In genomic region chr3:139329364-139329850, GRCh38 we compare ENCODE assay signal across 8 cellular contexts. TPM values are rescaled to one million over a fixed set of nuclear protein-coding genes. Genes with fewer than 3 reads are reported as not detected.
DNase-seq lines count a peak whose midpoint lies in the region; ATAC-seq, FAIRE-seq and TF ChIP-seq lines count a peak whose summit lies in the region.

No MANE protein-coding gene starts in this region.

- intact Hi-C loops in Calu3 (cut with micrococcal nuclease; ENCODE audit: unreplicated experiment) = loop anchor here (1.0 to 2.0 kb wide), 4 partner anchors 37 to 393 kb away; no protein-coding TSS in a partner anchor

- no peak overlapping the region for H2BK15ac ChIP-seq in H1 (ENCODE audit: low read length)

- no peak overlapping the region for H3K9ac ChIP-seq in H1 (replicated peaks in 1 of 4; ENCODE audit: extremely low read depth in 1 of 4, low read depth in 3 of 4, low read length in 3 of 4)

- H3K23ac ChIP-seq in H1 (ENCODE audit: insufficient read length) = no peak overlapping the region

- no peak overlapping the region for H3K27ac Mint-ChIP-seq in Calu3 (ENCODE audit: unreplicated experiment)

- TF ChIP-seq EP300 in H1 (IDR thresholded peaks at IDR 0.05; ENCODE audit: borderline replicate concordance in 1 of 2, low read depth in 2 of 2, low read length in 2 of 2) = no peak

- H3K27ac ChIP-seq in HL-60 (replicated peaks) = no peak overlapping the region
- H3K27ac ChIP-seq in H1 (ENCODE audit: low read depth, low read length) = no peak overlapping the region

- peak; percentile 96 for ATAC-seq in GM21360 (IDR thresholded peaks at IDR 0.05; ENCODE audit: unreplicated experiment)

- no peaks in the 10 kb centered on the region for H3K79me2 ChIP-seq in H1 (ENCODE audit: control insufficient read depth in 1 of 2, insufficient read depth in 2 of 2, low read length in 2 of 2)

- no peak overlapping the region for H2BK20ac ChIP-seq in H1 (ENCODE audit: low read length)

- H3K4me2 ChIP-seq in H1 (ENCODE audit: insufficient read depth in 1 of 2, low read depth in 2 of 2, low read length in 2 of 2) = peak overlapping the region; percentile 33 to 64

- no peak overlapping the region for H3K4ac ChIP-seq in H1 (replicated peaks; ENCODE audit: insufficient read length, low read depth, low read length)

- H3K36me3 Mint-ChIP-seq in Calu3 (ENCODE audit: insufficient read depth, unreplicated experiment) = no peaks in the 10 kb centered on the region

- no peaks in the 10 kb centered on the region for H3K9me3 Mint-ChIP-seq in Calu3 (ENCODE audit: low read depth, unreplicated experiment)

- H2BK5ac ChIP-seq in H1 (ENCODE audit: low read depth, low read length) = no peak overlapping the region

- no peak overlapping the region for H4K5ac ChIP-seq in H1 (ENCODE audit: insufficient read length, low read depth, low read length)

- no peaks in the 10 kb centered on the region for H3K4me1 Mint-ChIP-seq in Calu3 (ENCODE audit: low read depth, unreplicated experiment)

- H4K91ac ChIP-seq in H1 (replicated peaks; ENCODE audit: insufficient read length, low read length) = no peak overlapping the region

- peaks cover 47% of the 10 kb centered on the region for H3K27me3 Mint-ChIP-seq in Calu3 (ENCODE audit: unreplicated experiment)

- no peak overlapping the region for H3K4me3 ChIP-seq in HL-60 (replicated peaks; ENCODE audit: insufficient read depth, low read length)
- H3K4me3 ChIP-seq in H1 (ENCODE audit: extremely low read depth in 1 of 4, insufficient read depth in 2 of 4, low read depth in 3 of 4, low read length in 4 of 4) = peak overlapping the region in 2 of 4 experiments; percentile 14 to 45; a peak in 2 of 8 replicates

- no TSS peak for BruUV-seq in Calu3 (replicated peaks; lab: Mats Ljungman, UMichigan)

- peak; percentile 100 for TF ChIP-seq CTCF in Calu3 (IDR thresholded peaks at IDR 0.05; ENCODE audit: unreplicated experiment)
- TF ChIP-seq CTCF in HL-60 (IDR thresholded peaks at IDR 0.05; ENCODE audit: insufficient read depth, low read length) = peak; percentile 86
- TF ChIP-seq CTCF in H1 (IDR thresholded peaks at IDR 0.05; ENCODE audit: control extremely low read depth in 1 of 3, insufficient read depth in 1 of 3, low read depth in 1 of 3, low read length in 3 of 3) = peak; percentile 99 to 100 (median 99)

- 0 out of 2 replicates have a peak overlapping the region, but pooled peaks have one; percentile 34 for H3K18ac ChIP-seq in H1 (ENCODE audit: extremely low read depth, low read length)

- no peak overlapping the region for H3K14ac ChIP-seq in H1 (ENCODE audit: insufficient read length)

- DNase-seq in Calu3 = peak; percentile 99
- peak; percentile 68 to 87 for DNase-seq in HL-60 (ENCODE audit: low read depth in 1 of 2, low spot score in 1 of 2)
- DNase-seq in NOMO-1 (lab: John Stamatoyannopoulos, UW; ENCODE audit: unreplicated experiment in 2 of 2) = peak; percentile 85 to 90
- DNase-seq in activated CD8-positive, alpha-beta memory T cell treated with anti-CD3 and anti-CD28 coated beads for 24 hours = peak; percentile 97
- DNase-seq in H1 (ENCODE audit: low read depth in 1 of 2, low spot score in 2 of 2) = peak; percentile 57 to 99
- peak; percentile 88 for DNase-seq in midbrain (lab: John Stamatoyannopoulos, UW)
- DNase-seq in stimulated activated CD8-positive, alpha-beta memory T cell treated with anti-CD3 and anti-CD28 coated beads, Interleukin-4, amount 100 ng/mL, for 24 hours (ENCODE audit: low read depth) = peak; percentile 84

- H3K36me3 ChIP-seq in H1 (ENCODE audit: control insufficient read depth in 2 of 4, insufficient read depth in 4 of 4, low read length in 3 of 4) = no peaks in the 10 kb centered on the region

- 14% methylated on average over 25 of the region's 25 CpGs; no CpG with 5 or more reads in 1 of the 2 experiments for WGBS in H1 (ENCODE audit: extremely low coverage in 1 of 2, insufficient coverage in 1 of 2, insufficient read length in 1 of 2, insufficient replicate concordance in 2 of 2, low coverage in 1 of 2, low lambda C conversion rate in 2 of 2, missing lambda C conversion rate in 1 of 2), 2 experiments

- H2AFZ ChIP-seq in H1 (ENCODE audit: low read length) = peak overlapping the region; percentile 97

- H3K79me1 ChIP-seq in H1 (ENCODE audit: low read depth, low read length) = no peaks in the 10 kb centered on the region

- peak overlapping the region; percentile 12 for H3K4me3 Mint-ChIP-seq in Calu3 (ENCODE audit: low read depth, unreplicated experiment)

- no peak for TF ChIP-seq POLR2A in H1 (IDR thresholded peaks at IDR 0.05; ENCODE audit: control extremely low read depth in 1 of 2, low read depth in 2 of 2, low read length in 2 of 2)

- no peaks in the 10 kb centered on the region for H3K4me1 ChIP-seq in H1 (replicated peaks in 1 of 4; ENCODE audit: control insufficient read depth in 3 of 4, insufficient read depth in 4 of 4, low read length in 3 of 4)

- H2AK5ac ChIP-seq in H1 (ENCODE audit: low read depth, low read length) = no peak overlapping the region

- no peak overlapping the region for H4K8ac ChIP-seq in H1 (ENCODE audit: extremely low read depth, insufficient read depth, low read length)

- H4K20me1 ChIP-seq in H1 (replicated peaks in 1 of 2; ENCODE audit: control insufficient read depth in 1 of 2, insufficient read depth in 2 of 2, low read length in 2 of 2) = no peaks in the 10 kb centered on the region

- H2BK12ac ChIP-seq in H1 (ENCODE audit: low read depth, low read length) = no peak overlapping the region; the same call in 1 of the 2 replicates

- CTCF ChIA-PET in Calu3 (lab: Charles Lee) (interaction anchor here (0.6 to 2.5 kb wide), 21 partner anchors 11 to 735 kb away, joined by 3 to 74 read pairs (median 5); partner anchors contain the start of genes CEP70 and MRPS22), H1 (lab: Charles Lee; ENCODE audit: partially characterized antibody) (interaction anchor here (0.6 to 4.7 kb wide), 22 partner anchors 9 to 400 kb away, joined by 3 to 58 read pairs (median 4); no protein-coding TSS in a partner anchor)

- POLR2A ChIA-PET in H1 (lab: Charles Lee; ENCODE audit: partially characterized antibody) = interaction anchor here (0.6 kb wide), 1 partner anchor 15 kb away, joined by 3 read pairs; the partner anchor contains the start of gene MRPS22

- FAIRE-seq in H1 (lab: Jason Lieb, UNC) = no peak

- no peaks in the 10 kb centered on the region for H3K9me3 ChIP-seq in H1 (ENCODE audit: insufficient read depth in 2 of 2, low read depth in 1 of 2, low read length in 1 of 2)

- no peaks in the 10 kb centered on the region for H3K23me2 ChIP-seq in H1 (ENCODE audit: low read depth, low read length)

- peak; percentile 97 to 99 for TF ChIP-seq RAD21 in H1 (IDR thresholded peaks at IDR 0.05 in 1 of 2, conservative IDR thresholded peaks at IDR 0.05 in 1 of 2; ENCODE audit: low read depth in 2 of 2, low read length in 2 of 2)

- H3K56ac ChIP-seq in H1 (replicated peaks; ENCODE audit: insufficient read length, low read depth, low read length) = no peak overlapping the region

- H3K27me3 ChIP-seq in HL-60 (ENCODE audit: insufficient read depth, poor library complexity, severe bottlenecking) (peaks cover 6% of the 10 kb centered on the region), H1 (replicated peaks in 1 of 4; ENCODE audit: control insufficient read depth in 3 of 4, extremely low read depth in 1 of 4, insufficient read depth in 3 of 4, low read length in 3 of 4) (peaks cover 0 to 5% (median 4%) of the 10 kb centered on the region in 4 experiments; a peak in 3 of 7 replicates)

- H2BK120ac ChIP-seq in H1 (replicated peaks; ENCODE audit: low read depth, low read length) = no peak overlapping the region

TF ChIP-seq in H1, 55 proteins besides CTCF, POLR2A, EP300 and RAD21 (continues in another document):
- TF ChIP-seq JUND (IDR thresholded peaks at IDR 0.05; ENCODE audit: low read length) (0 out of 2 replicates have a peak, but pooled peaks have one; percentile 43), SIN3A (conservative IDR thresholded peaks at IDR 0.05 in 1 of 2, IDR thresholded peaks at IDR 0.05 in 1 of 2; ENCODE audit: low read depth in 1 of 2, low read length in 2 of 2) (peak in 1 of 2 experiments; percentile 58; a peak in 1 of 4 replicates), HDAC2 (IDR thresholded peaks at IDR 0.05; ENCODE audit: borderline replicate concordance in 1 of 2, low read depth in 2 of 2, low read length in 2 of 2) (no peak), ATF3 (IDR thresholded peaks at IDR 0.05; ENCODE audit: insufficient read depth, low read depth, low read length) (peak; percentile 46; the same call in 1 of the 2 replicates), CREB1 (IDR thresholded peaks at IDR 0.05) (peak; percentile 83), KDM1A (IDR thresholded peaks at IDR 0.05; ENCODE audit: borderline replicate concordance, low read length) (no peak), EGR1 (IDR thresholded peaks at IDR 0.05; ENCODE audit: borderline replicate concordance, low read depth, low read length) (peak; percentile 35; the same call in 1 of the 2 replicates), MAX (IDR thresholded peaks at IDR 0.05) (peak; percentile 89), RNF2 (IDR thresholded peaks at IDR 0.05; ENCODE audit: borderline replicate concordance, low read depth, low read length, missing control alignments, poor library complexity, severe bottlenecking) (no peak), TEAD4 (IDR thresholded peaks at IDR 0.05; ENCODE audit: low read depth, low read length) (peak; percentile 79), SP1 (IDR thresholded peaks at IDR 0.05; ENCODE audit: low read depth, low read length) (0 out of 2 replicates have a peak, but pooled peaks have one; percentile 37), YY1 (IDR thresholded peaks at IDR 0.05; ENCODE audit: low read depth, low read length) (peak; percentile 13; the same call in 1 of the 2 replicates), CTBP2 (IDR thresholded peaks at IDR 0.05; ENCODE audit: borderline replicate concordance, insufficient read depth, insufficient read length, low read length) (peak; percentile 48)

RNA-seq across cellular contexts. Expression of gene MRPS22, which starts 14.4 kb away (rescaled TPM):
- 79.5 and 82.4 TPM in 2 replicates for total RNA-seq in Calu3 (2022)
- 45.3 and 45.8 TPM in 2 replicates for total RNA-seq in H1 (2021; fragmentation: NEBNext Ultra II Directional; extraction: Animal tissue kit (Norgen Biotek cat#: 25700))
- polyA plus RNA-seq in H1 (2011; rRNA removed) = 27.2 and 28.3 TPM in 2 replicates
- 41.7 TPM for polyA plus RNA-seq in H1 (2011; cell fraction: cytosol; rRNA removed)
- 13.3 TPM for polyA plus RNA-seq in H1 (2011; cell fraction: nucleus; rRNA removed)
- 36.8 to 38.8 TPM (median 37.5 TPM) in 4 replicates for polyA plus RNA-seq in H1 (2012, experiment 1 of 2)
- 7.3 TPM for polyA plus RNA-seq in H1 (2012, experiment 2 of 2)
- polyA plus RNA-seq in H1 (2013, experiment 1 of 2) = 41.7 TPM
- 40.3 TPM for polyA plus RNA-seq in H1 (2013, experiment 2 of 2)
- 10.7 and 20.1 TPM in 2 replicates for polyA minus RNA-seq in H1 (2011; rRNA and poly(A)+ RNA removed)
- polyA minus RNA-seq in H1 (2011; cell fraction: cytosol; rRNA and poly(A)+ RNA removed) = 9.1 TPM
- 25.5 TPM for polyA minus RNA-seq in H1 (2011; cell fraction: nucleus; rRNA and poly(A)+ RNA removed)
